In the genomic region with DNA sequence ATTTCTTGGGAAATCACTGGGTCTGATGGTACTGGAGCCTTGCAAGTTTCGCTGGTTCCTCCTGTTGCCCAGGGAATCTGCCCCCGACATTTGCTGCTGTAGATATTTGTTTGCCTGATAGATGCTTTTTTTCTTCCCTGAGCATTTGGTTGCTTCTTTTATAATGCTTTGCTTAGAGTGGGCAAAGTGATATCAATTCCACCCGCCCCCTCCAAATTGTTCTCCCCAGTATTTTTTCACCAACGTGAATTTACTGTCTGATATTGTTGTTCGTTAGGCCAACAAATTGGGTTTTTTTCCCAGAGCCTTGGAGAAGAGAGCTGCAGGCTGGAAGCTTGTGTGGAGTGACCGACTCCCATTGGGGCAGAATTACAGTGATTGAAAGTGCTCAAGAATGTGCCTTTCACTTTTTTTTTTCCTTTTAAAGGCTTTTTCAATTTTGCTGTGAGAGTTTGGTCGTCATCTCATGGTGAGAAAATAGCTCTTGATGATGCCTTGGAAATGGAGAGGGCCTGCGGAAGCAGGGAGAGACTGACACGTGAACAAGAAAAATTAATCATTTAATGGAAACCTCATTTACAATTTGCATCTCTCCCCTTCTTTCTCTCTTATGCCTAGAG, we compare ENCODE assay signal across 8 cellular contexts. TPM values are rescaled to one million over a fixed set of nuclear protein-coding genes. Genes with fewer than 3 reads are reported as not detected.
DNase-seq lines count a peak whose midpoint lies in the region; ATAC-seq and TF ChIP-seq lines count a peak whose summit lies in the region.

No MANE protein-coding gene starts in this region.

- H3K9me2 ChIP-seq in DOHH2 (replicated peaks; ENCODE audit: control insufficient read depth, low read length) (no peaks in the 10 kb centered on the region), PC-9 (ENCODE audit: insufficient read depth) (no peaks in the 10 kb centered on the region)

- CTCF ChIA-PET in PC-9 (lab: Charles Lee): interaction anchor here (0.7 to 1.3 kb wide), 3 partner anchors 24 to 450 kb away, joined by 3 to 14 read pairs (median 4); no protein-coding TSS in a partner anchor

- H3K4me3 ChIP-seq in DOHH2 (ENCODE audit: low read length) (peak overlapping the region; percentile 93), PC-9 (no peak overlapping the region), esophagus squamous epithelium (peak overlapping the region in 3 of 4 donors; percentile 64 to 95 (median 93)), rectal smooth muscle tissue (ENCODE audit: low read length) (peak overlapping the region; percentile 68)

- peaks cover 4% of the 10 kb centered on the region; the same call in 1 of the 2 replicates for H4K20me1 ChIP-seq in DOHH2 (ENCODE audit: control insufficient read depth, insufficient read depth, low read depth, low read length)
- H4K20me1 ChIP-seq in PC-9 (ENCODE audit: insufficient read depth): no peaks in the 10 kb centered on the region

- H3K9ac ChIP-seq in rectal smooth muscle tissue (ENCODE audit: low read length): peak overlapping the region; percentile 16

- H3K27ac ChIP-seq in DOHH2 (ENCODE audit: low read depth, low read length) (no peak overlapping the region), PC-9 (no peak overlapping the region), esophagus squamous epithelium (peak overlapping the region; percentile 41 to 99 (median 94)), rectal smooth muscle tissue (ENCODE audit: low read depth, low read length) (peak overlapping the region; percentile 70)

- DNase-seq in PC-9 (no peak), esophagus squamous epithelium (lab: John Stamatoyannopoulos, UW) (no peak), HuH-7 (ENCODE audit: low spot score) (no peak), NCI-H82 treated with DMSO at 0.1 percent for 48 hours (lab: John Stamatoyannopoulos, UW; ENCODE audit: unreplicated experiment) (no peak)

- H3K4me1 ChIP-seq in DOHH2 (ENCODE audit: control insufficient read depth, low read length) (peaks cover 36% of the 10 kb centered on the region), PC-9 (replicated peaks; ENCODE audit: insufficient read depth) (peaks cover 20% of the 10 kb centered on the region), esophagus squamous epithelium (peaks cover 14 to 80% (median 22%) of the 10 kb centered on the region in 3 donors), rectal smooth muscle tissue (ENCODE audit: control insufficient read depth, insufficient read depth, low read length) (peaks cover 32% of the 10 kb centered on the region)

- no peak overlapping the region for H2AFZ ChIP-seq in PC-9

- H3K9me3 ChIP-seq in DOHH2 (ENCODE audit: control insufficient read depth, insufficient read depth, low read length): no peaks in the 10 kb centered on the region
- no peaks in the 10 kb centered on the region for H3K9me3 ChIP-seq in PC-9 (ENCODE audit: insufficient read depth, low read depth)
- no peaks in the 10 kb centered on the region for H3K9me3 ChIP-seq in esophagus squamous epithelium

- ATAC-seq in GM21786 (IDR thresholded peaks at IDR 0.05; ENCODE audit: unreplicated experiment) (no peak), HG02610 (IDR thresholded peaks at IDR 0.05; ENCODE audit: unreplicated experiment) (no peak)

- no TSS peak for BruUV-seq in PC-9 (replicated peaks; lab: Mats Ljungman, UMichigan)

- intact Hi-C loops in PC-9 (cut with micrococcal nuclease; ENCODE audit: unreplicated experiment) (loop anchor here (1.0 to 10.0 kb wide), 6 partner anchors 42 to 645 kb away; a partner anchor contains a TSS), esophagus squamous epithelium (cut with DNase I) (loop anchor here (5.0 to 10.0 kb wide), 2 partner anchors 95 to 207 kb away; no protein-coding TSS in a partner anchor)

- TF ChIP-seq CTCF in DOHH2 (IDR thresholded peaks at IDR 0.05; ENCODE audit: low read depth, low read length, poor library complexity, severe bottlenecking) (no peak), PC-9 (conservative IDR thresholded peaks at IDR 0.05) (peak; percentile 31; the same call in 1 of the 2 replicates), esophagus squamous epithelium (IDR thresholded peaks at IDR 0.05) (no peak)

- H3K4me2 ChIP-seq in DOHH2 (ENCODE audit: low read length) (peak overlapping the region; percentile 91), PC-9 (peak overlapping the region; percentile 57)

- H3F3A ChIP-seq in DOHH2 (ENCODE audit: control insufficient read depth, insufficient read depth) (peaks cover 10% of the 10 kb centered on the region), PC-9 (ENCODE audit: insufficient read depth, low read depth) (no peaks in the 10 kb centered on the region; the same call in 1 of the 2 replicates)

- POLR2A ChIA-PET in PC-9 (lab: Charles Lee; ENCODE audit: unreplicated experiment): no interaction called here

- H3K36me3 ChIP-seq in DOHH2 (ENCODE audit: control insufficient read depth, low read length) (no peaks in the 10 kb centered on the region), PC-9 (ENCODE audit: low read depth) (no peaks in the 10 kb centered on the region), esophagus squamous epithelium (no peaks in the 10 kb centered on the region), rectal smooth muscle tissue (ENCODE audit: control insufficient read depth, insufficient read depth, low read length) (no peaks in the 10 kb centered on the region)

- no peaks in the 10 kb centered on the region; the same call in 1 of the 2 replicates for H3K79me2 ChIP-seq in DOHH2 (ENCODE audit: control insufficient read depth, low read length)
- H3K79me2 ChIP-seq in PC-9 (ENCODE audit: low read depth): no peaks in the 10 kb centered on the region

- no peak for TF ChIP-seq POLR2A in esophagus squamous epithelium (IDR thresholded peaks at IDR 0.05)

- H3K27me3 ChIP-seq in DOHH2 (ENCODE audit: control insufficient read depth, low read length) (peaks cover 6% of the 10 kb centered on the region; the same call in 1 of the 2 replicates), PC-9 (ENCODE audit: insufficient read depth, low read depth) (no peaks in the 10 kb centered on the region), esophagus squamous epithelium (no peaks in the 10 kb centered on the region), rectal smooth muscle tissue (ENCODE audit: control insufficient read depth, insufficient read depth, low read length) (no peaks in the 10 kb centered on the region)

- 36 to 46% methylated on average over 8 to 9 of the region's 9 CpGs for WGBS in esophagus squamous epithelium, 2 donors

RNA-seq across cellular contexts. Expression of a gene that starts 2.5 kb away (rescaled TPM):
- total RNA-seq in PC-9 (2021) (4.8 and 5.3 TPM in 2 replicates), esophagus squamous epithelium (10 to 100 TPM in 1 of 4 donors, 1 to 10 TPM in 3; 2.4 to 18.9 (median 6.3) TPM)

RNA-seq across cellular contexts. Expression of a gene that starts 31.2 kb away (rescaled TPM):
- total RNA-seq in PC-9 (2021): 110 and 144 TPM in 2 replicates
- 100 to 1,000 TPM in 3 of 4 donors, 10 to 100 TPM in 1; 42.9 to 183 (median 119) TPM for total RNA-seq in esophagus squamous epithelium

RNA-seq across cellular contexts. Expression of a gene that starts 44.3 kb away (rescaled TPM):
- total RNA-seq in PC-9 (2021): 15.4 and 18.3 TPM in 2 replicates
- total RNA-seq in esophagus squamous epithelium: 100 to 1,000 TPM in 1 of 4 donors, 10 to 100 TPM in 3; 13.8 to 120 (median 24.4) TPM

Comparison
In these comparisons a context has a peak if more than half of its experiments do, and no peak if none do; other contexts are left out.
1. H3K27ac ChIP-seq: peak in esophagus squamous epithelium (4 of 4) and rectal smooth muscle tissue (single experiment); none in DOHH2 (single experiment) and PC-9 (single experiment).